1 cellular context compared by ENCODE assay signal in the genomic region with DNA sequence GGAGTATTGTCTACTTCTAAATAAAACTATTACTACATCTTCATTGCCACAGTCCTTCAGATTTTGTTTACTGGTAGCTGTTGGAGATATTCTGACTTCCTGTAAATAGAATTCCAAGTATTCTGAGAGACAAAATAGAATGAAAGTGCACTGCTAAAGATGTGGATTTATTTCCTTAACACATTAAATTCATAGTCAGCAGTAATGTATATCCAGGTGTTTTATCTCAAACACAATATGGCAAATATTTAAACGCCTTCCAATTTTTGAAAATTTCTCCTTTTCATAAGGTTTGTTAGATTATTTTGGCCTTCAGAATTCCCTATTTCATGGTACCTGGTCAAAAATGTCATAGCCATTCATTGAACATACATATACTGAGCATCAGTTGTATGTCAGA.
TF ChIP-seq lines count a peak whose summit lies in the region.

No MANE protein-coding gene starts in this region.

TF ChIP-seq in GM23338, 12 proteins besides CTCF, POLR2A, EP300 and RAD21 (continued from another document):
- TF ChIP-seq, protein P1, sequence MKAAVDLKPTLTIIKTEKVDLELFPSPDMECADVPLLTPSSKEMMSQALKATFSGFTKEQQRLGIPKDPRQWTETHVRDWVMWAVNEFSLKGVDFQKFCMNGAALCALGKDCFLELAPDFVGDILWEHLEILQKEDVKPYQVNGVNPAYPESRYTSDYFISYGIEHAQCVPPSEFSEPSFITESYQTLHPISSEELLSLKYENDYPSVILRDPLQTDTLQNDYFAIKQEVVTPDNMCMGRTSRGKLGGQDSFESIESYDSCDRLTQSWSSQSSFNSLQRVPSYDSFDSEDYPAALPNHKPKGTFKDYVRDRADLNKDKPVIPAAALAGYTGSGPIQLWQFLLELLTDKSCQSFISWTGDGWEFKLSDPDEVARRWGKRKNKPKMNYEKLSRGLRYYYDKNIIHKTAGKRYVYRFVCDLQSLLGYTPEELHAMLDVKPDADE (IDR thresholded peaks at IDR 0.05) = no peak
- TF ChIP-seq, protein P2, sequence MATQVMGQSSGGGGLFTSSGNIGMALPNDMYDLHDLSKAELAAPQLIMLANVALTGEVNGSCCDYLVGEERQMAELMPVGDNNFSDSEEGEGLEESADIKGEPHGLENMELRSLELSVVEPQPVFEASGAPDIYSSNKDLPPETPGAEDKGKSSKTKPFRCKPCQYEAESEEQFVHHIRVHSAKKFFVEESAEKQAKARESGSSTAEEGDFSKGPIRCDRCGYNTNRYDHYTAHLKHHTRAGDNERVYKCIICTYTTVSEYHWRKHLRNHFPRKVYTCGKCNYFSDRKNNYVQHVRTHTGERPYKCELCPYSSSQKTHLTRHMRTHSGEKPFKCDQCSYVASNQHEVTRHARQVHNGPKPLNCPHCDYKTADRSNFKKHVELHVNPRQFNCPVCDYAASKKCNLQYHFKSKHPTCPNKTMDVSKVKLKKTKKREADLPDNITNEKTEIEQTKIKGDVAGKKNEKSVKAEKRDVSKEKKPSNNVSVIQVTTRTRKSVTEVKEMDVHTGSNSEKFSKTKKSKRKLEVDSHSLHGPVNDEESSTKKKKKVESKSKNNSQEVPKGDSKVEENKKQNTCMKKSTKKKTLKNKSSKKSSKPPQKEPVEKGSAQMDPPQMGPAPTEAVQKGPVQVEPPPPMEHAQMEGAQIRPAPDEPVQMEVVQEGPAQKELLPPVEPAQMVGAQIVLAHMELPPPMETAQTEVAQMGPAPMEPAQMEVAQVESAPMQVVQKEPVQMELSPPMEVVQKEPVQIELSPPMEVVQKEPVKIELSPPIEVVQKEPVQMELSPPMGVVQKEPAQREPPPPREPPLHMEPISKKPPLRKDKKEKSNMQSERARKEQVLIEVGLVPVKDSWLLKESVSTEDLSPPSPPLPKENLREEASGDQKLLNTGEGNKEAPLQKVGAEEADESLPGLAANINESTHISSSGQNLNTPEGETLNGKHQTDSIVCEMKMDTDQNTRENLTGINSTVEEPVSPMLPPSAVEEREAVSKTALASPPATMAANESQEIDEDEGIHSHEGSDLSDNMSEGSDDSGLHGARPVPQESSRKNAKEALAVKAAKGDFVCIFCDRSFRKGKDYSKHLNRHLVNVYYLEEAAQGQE (IDR thresholded peaks at IDR 0.05; ENCODE audit: unreplicated experiment) = no peak
- TF ChIP-seq POLR2AphosphoS5 (IDR thresholded peaks at IDR 0.05; ENCODE audit: low read depth) (no peak), EZH2phosphoT487 (IDR thresholded peaks at IDR 0.05; ENCODE audit: unreplicated experiment) (no peak), JUNB (IDR thresholded peaks at IDR 0.05; ENCODE audit: unreplicated experiment) (no peak), ZNF114 (CRISPR knock-in tag; IDR thresholded peaks at IDR 0.05) (no peak), EZH2 (IDR thresholded peaks at IDR 0.05; ENCODE audit: low read depth, unreplicated experiment) (no peak)
